Comparison of ENCODE assay signal across 9 cellular contexts in the genomic region with DNA sequence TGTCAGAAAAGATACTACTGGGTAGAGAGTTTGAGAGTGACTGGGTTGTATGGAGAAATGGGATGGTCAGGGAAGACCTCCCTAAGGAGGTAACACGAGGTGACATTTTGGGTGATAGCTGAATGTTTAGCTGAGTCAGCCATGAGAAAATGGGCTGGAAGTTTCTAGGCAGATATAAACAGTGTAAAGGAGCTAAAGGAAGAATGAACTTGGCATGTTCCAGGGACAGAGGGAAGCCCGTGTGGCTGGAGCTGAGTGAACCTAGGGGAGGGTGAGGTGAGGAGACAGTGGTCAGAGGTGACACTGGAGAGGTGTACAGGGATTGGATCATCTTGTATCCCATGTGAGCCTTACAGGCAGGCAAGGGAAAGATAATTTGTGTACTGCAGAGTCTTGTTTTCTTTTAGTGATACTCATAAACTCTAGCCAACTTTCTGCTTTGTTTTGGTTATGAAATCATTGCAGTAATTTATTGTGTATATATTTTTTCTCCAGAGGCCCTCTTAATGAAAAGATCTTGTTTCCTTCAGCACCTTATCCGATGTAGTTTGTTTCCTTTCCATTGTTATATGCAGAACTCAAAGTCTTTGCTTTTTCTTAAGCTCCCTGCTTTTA. TPM values are rescaled to one million over a fixed set of nuclear protein-coding genes. Genes with fewer than 3 reads are reported as not detected.
DNase-seq lines count a peak whose midpoint lies in the region; FAIRE-seq and TF ChIP-seq lines count a peak whose summit lies in the region.
"Had no signal": no experiment of that assay in that cellular context is flagged by ENCODE, and none has a peak within 500 bp of the region (broad histone marks: within the 10 kb centered on the region; RNA-seq: fewer than 3 reads in every experiment).

No MANE protein-coding gene starts in this region.

- H3K27ac ChIP-seq in DOHH2 (ENCODE audit: low read depth, low read length) (no peak overlapping the region), OCI-LY7 (ENCODE audit: low read depth, low read length, poor library complexity, severe bottlenecking) (no peak overlapping the region), endodermal cell (ENCODE audit: low read depth, low read length) (no peak overlapping the region), parathyroid adenoma (peak overlapping the region; percentile 29)

- TF ChIP-seq POLR2A in H54 (IDR thresholded peaks at IDR 0.05; ENCODE audit: low read depth, low read length) = no peak

- H3K4me1 Mint-ChIP-seq in endodermal cell = peaks cover 22% of the 10 kb centered on the region

- H3K9ac ChIP-seq in endodermal cell (ENCODE audit: extremely low read depth, low read length, poor library complexity, severe bottlenecking) = peak overlapping the region; percentile 66
- H3K9ac ChIP-seq in parathyroid adenoma = no peak overlapping the region

- H3K4me1 ChIP-seq in DOHH2 (ENCODE audit: control insufficient read depth, low read length) (peaks cover 28% of the 10 kb centered on the region), OCI-LY7 (ENCODE audit: insufficient read depth, low read length, poor library complexity, severe bottlenecking) (peaks cover 11% of the 10 kb centered on the region), endodermal cell (ENCODE audit: control insufficient read depth, insufficient read depth, low read length) (peaks cover 9% of the 10 kb centered on the region), parathyroid adenoma (peaks cover 5% of the 10 kb centered on the region)

- H3K4me2 ChIP-seq in DOHH2 (ENCODE audit: low read length) = peak overlapping the region; percentile 96
- H3K4me2 ChIP-seq in OCI-LY7 (ENCODE audit: low read length) = peak overlapping the region; percentile 92
- H3K4me2 ChIP-seq in parathyroid adenoma (ENCODE audit: low read length) = no peak overlapping the region

- intact Hi-C loops in OCI-LY7 (cut with micrococcal nuclease; ENCODE audit: unreplicated experiment) = loop anchor here (5.0 kb wide), 1 partner anchor 152 kb away; no protein-coding TSS in a partner anchor

- H3F3A ChIP-seq in DOHH2 (ENCODE audit: control insufficient read depth, insufficient read depth) = no peaks in the 10 kb centered on the region

- no peak for FAIRE-seq in H54 (lab: Jason Lieb, UNC)

- no peaks in the 10 kb centered on the region for H4K20me1 ChIP-seq in DOHH2 (ENCODE audit: control insufficient read depth, insufficient read depth, low read depth, low read length)
- no peaks in the 10 kb centered on the region for H4K20me1 ChIP-seq in OCI-LY7 (ENCODE audit: insufficient read depth, low read length)

- H3K36me3 Mint-ChIP-seq in endodermal cell (ENCODE audit: low read depth) = peaks cover 7% of the 10 kb centered on the region

- 84 to 95% methylated on average over 3 of the region's 3 CpGs for WGBS in endodermal cell (ENCODE audit: insufficient coverage in 1 of 2, insufficient read length in 1 of 2), 2 experiments

- no peak for DNase-seq in OCI-LY7 (ENCODE audit: low spot score)
- no peak for DNase-seq in endodermal cell
- DNase-seq in H54 (ENCODE audit: insufficient read length, low spot score) = no peak
- no peak for DNase-seq in activated gamma-delta T cell treated with Interleukin-2 at 50 U/mL for 16 hours
- no peak for DNase-seq in epidermal melanocyte (ENCODE audit: insufficient read length, low spot score)
- DNase-seq in RPMI8226 = no peak
- DNase-seq: activated CD4-positive, CD25-positive, alpha-beta regulatory T cell had no signal

- peak overlapping the region; percentile 96 for H3K4me3 ChIP-seq in DOHH2 (ENCODE audit: low read length)
- H3K4me3 ChIP-seq in OCI-LY7 (ENCODE audit: low read depth, low read length, poor library complexity, severe bottlenecking) = peak overlapping the region; percentile 96
- H3K4me3 ChIP-seq in endodermal cell (ENCODE audit: low read length) = peak overlapping the region; percentile 98
- peak overlapping the region; percentile 91 for H3K4me3 ChIP-seq in parathyroid adenoma (ENCODE audit: low read depth, low read length)

- CTCF ChIA-PET in OCI-LY7 (lab: Charles Lee; ENCODE audit: unreplicated experiment) = no interaction called here

- H3K4me3 Mint-ChIP-seq in endodermal cell = peak overlapping the region; percentile 96

- H3K36me3 ChIP-seq in DOHH2 (ENCODE audit: control insufficient read depth, low read length) (peaks cover 3% of the 10 kb centered on the region), OCI-LY7 (ENCODE audit: insufficient read depth, low read length) (no peaks in the 10 kb centered on the region), endodermal cell (ENCODE audit: control insufficient read depth, insufficient read depth, low read length) (peaks cover 6% of the 10 kb centered on the region), parathyroid adenoma (ENCODE audit: control insufficient read depth, insufficient read depth, low read length) (no peaks in the 10 kb centered on the region)

- no TSS peak for BruUV-seq in OCI-LY7 (replicated peaks; lab: Mats Ljungman, UMichigan)

- H2AFZ ChIP-seq in OCI-LY7 (ENCODE audit: low read length) (no peak overlapping the region), parathyroid adenoma (peak overlapping the region; percentile 17)

- no peaks in the 10 kb centered on the region for H3K27me3 ChIP-seq in DOHH2 (ENCODE audit: control insufficient read depth, low read length)
- H3K27me3 ChIP-seq in endodermal cell (ENCODE audit: control insufficient read depth, insufficient read depth, low read length, poor library complexity, severe bottlenecking) = no peaks in the 10 kb centered on the region
- H3K27me3 ChIP-seq in parathyroid adenoma (ENCODE audit: control insufficient read depth, insufficient read depth, low read length) = no peaks in the 10 kb centered on the region

- H3K9me2 ChIP-seq in DOHH2 (replicated peaks; ENCODE audit: control insufficient read depth, low read length) (no peaks in the 10 kb centered on the region), OCI-LY7 (ENCODE audit: insufficient read depth, low read length) (no peaks in the 10 kb centered on the region; the same call in 1 of the 2 replicates)

- peaks cover 47% of the 10 kb centered on the region for H3K79me2 ChIP-seq in DOHH2 (ENCODE audit: control insufficient read depth, low read length)
- peaks cover 22% of the 10 kb centered on the region; the same call in 1 of the 2 replicates for H3K79me2 ChIP-seq in OCI-LY7 (ENCODE audit: insufficient read depth, low read depth, low read length)
- H3K79me2 ChIP-seq in parathyroid adenoma = peaks cover 14% of the 10 kb centered on the region

- no peak for TF ChIP-seq CTCF in DOHH2 (IDR thresholded peaks at IDR 0.05; ENCODE audit: low read depth, low read length, poor library complexity, severe bottlenecking)
- TF ChIP-seq CTCF in OCI-LY7 (conservative IDR thresholded peaks at IDR 0.05; ENCODE audit: low read length) = no peak
- no peak for TF ChIP-seq CTCF in endodermal cell (conservative IDR thresholded peaks at IDR 0.05)
- TF ChIP-seq CTCF in parathyroid adenoma (IDR thresholded peaks at IDR 0.05) = no peak

- no peaks in the 10 kb centered on the region for H3K9me3 ChIP-seq in DOHH2 (ENCODE audit: control insufficient read depth, insufficient read depth, low read length)
- no peaks in the 10 kb centered on the region; the same call in 1 of the 2 replicates for H3K9me3 ChIP-seq in OCI-LY7 (ENCODE audit: low read length)
- H3K9me3 ChIP-seq in endodermal cell (ENCODE audit: control insufficient read depth, low read length) = no peaks in the 10 kb centered on the region
- no peaks in the 10 kb centered on the region for H3K9me3 ChIP-seq in parathyroid adenoma (ENCODE audit: control insufficient read depth, low read length)

- POLR2A ChIA-PET in OCI-LY7 (lab: Charles Lee) = interaction anchor here (0.5 to 1.4 kb wide), 3 partner anchors 18 to 126 kb away, joined by 3 to 4 read pairs (median 4); no protein-coding TSS in a partner anchor

- H3K27ac Mint-ChIP-seq in endodermal cell = peak overlapping the region; percentile 4

- H3K27me3 Mint-ChIP-seq in endodermal cell (ENCODE audit: insufficient read depth) = peaks cover 6% of the 10 kb centered on the region

- no peaks in the 10 kb centered on the region for H3K9me3 Mint-ChIP-seq in endodermal cell

RNA-seq across cellular contexts. Expression of gene STARD3NL, which starts 1.8 kb away (rescaled TPM):
- 16.3 and 17.6 TPM in 2 replicates for total RNA-seq in OCI-LY7 (2014; rRNA removed; shearing (Covaris generic))
- total RNA-seq in OCI-LY7 (2022) = 19.8 and 21.7 TPM in 2 replicates
- 10 to 100 TPM; 48.6 to 58.3 TPM for total RNA-seq in endodermal cell
- 79.5 TPM for polyA plus RNA-seq in endodermal cell (2013, experiment 1 of 2)
- polyA plus RNA-seq in endodermal cell (2013, experiment 2 of 2) = 75.1 TPM
